Comparison of ENCODE assay signal across 1 cellular context in genomic region chr5:103234239-103234975, GRCh38.
TF ChIP-seq lines count a peak whose summit lies in the region.

No MANE protein-coding gene starts in this region.

TF ChIP-seq in IMR-90, 13 proteins besides CTCF, POLR2A, EP300 and RAD21 (continued from another document):
- TF ChIP-seq, protein P1, sequence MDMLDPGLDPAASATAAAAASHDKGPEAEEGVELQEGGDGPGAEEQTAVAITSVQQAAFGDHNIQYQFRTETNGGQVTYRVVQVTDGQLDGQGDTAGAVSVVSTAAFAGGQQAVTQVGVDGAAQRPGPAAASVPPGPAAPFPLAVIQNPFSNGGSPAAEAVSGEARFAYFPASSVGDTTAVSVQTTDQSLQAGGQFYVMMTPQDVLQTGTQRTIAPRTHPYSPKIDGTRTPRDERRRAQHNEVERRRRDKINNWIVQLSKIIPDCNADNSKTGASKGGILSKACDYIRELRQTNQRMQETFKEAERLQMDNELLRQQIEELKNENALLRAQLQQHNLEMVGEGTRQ (IDR thresholded peaks at IDR 0.05; ENCODE audit: low read depth, low read length), result no peak
- TF ChIP-seq FOS (IDR thresholded peaks at IDR 0.05; ENCODE audit: low read depth, low read length) (no peak), MAZ (IDR thresholded peaks at IDR 0.05; ENCODE audit: borderline replicate concordance, low read depth, low read length) (no peak), NFE2L2 (IDR thresholded peaks at IDR 0.05; ENCODE audit: low read depth, low read length) (no peak), MXI1 (IDR thresholded peaks at IDR 0.05; ENCODE audit: borderline replicate concordance, low read depth, low read length) (no peak)
TF ChIP-seq in IMR-90: peak in this region for 0.
